Comparison of ENCODE assay signal across 9 cellular contexts in the genomic region with DNA sequence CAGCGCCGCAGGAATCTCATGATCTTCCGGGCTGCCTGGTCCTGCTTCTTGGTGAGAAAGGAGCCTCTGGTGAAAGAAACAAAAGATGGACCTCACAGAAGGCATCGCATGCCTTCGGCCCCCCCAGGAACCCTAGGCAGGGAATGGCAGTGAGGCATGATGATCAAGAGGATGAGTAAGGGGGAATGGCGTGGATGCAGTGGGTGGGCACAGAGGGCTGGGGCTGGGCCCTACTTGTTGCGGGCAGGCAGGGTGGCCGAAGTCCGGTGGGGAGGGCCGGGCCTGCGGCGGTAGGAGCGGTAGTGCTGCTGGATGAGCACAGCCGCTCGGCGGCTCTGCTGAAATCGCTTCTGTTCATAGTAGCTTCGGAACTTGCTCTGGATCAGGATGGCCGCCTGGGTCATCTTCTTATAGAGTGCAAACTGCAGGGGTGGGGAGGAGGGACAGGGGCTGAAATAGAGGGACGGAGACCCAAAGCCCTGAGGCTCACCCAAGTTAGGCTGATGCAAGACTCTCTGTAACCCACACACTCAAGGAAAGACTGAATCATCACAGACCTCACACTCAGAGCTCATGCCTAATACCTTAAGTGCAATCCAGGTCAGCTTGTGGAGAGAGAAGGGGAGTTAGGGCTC. TPM values are rescaled to one million over a fixed set of nuclear protein-coding genes. Genes with fewer than 3 reads are reported as not detected.
DNase-seq lines count a peak whose midpoint lies in the region; ATAC-seq, FAIRE-seq and TF ChIP-seq lines count a peak whose summit lies in the region.
"Had no signal": no experiment of that assay in that cellular context is flagged by ENCODE, and none has a peak within 500 bp of the region (broad histone marks: within the 10 kb centered on the region; RNA-seq: fewer than 3 reads in every experiment).

No MANE protein-coding gene starts in this region.

- H3K4me1 Mint-ChIP-seq in endothelial cell (ENCODE audit: unreplicated experiment): peaks cover 12% of the 10 kb centered on the region

- intact Hi-C loops in pancreas (cut with DNase I): no loop called here

- CTCF ChIA-PET in SK-N-SH (lab: Yijun Ruan, JAX): interaction anchor here (0.8 to 6.6 kb wide), 10 partner anchors 11 to 94 kb away, joined by 3 to 52 read pairs (median 4); a partner anchor contains a TSS

- H3K9me3 ChIP-seq in SK-N-SH: no peaks in the 10 kb centered on the region
- H3K9me3 ChIP-seq in pancreas: no peaks in the 10 kb centered on the region

- no peak for TF ChIP-seq RAD21 in SK-N-SH (IDR thresholded peaks at IDR 0.05; ENCODE audit: low read length)

- H3K36me3 ChIP-seq in SK-N-SH (replicated peaks in 1 of 2; ENCODE audit: control insufficient read depth in 1 of 2, insufficient read depth in 2 of 2, low read length in 1 of 2): peaks cover 16 to 18% of the 10 kb centered on the region in 2 experiments
- H3K36me3 ChIP-seq in pancreas: peaks cover 0 to 9% (median 0%) of the 10 kb centered on the region in 3 donors

- no peak for TF ChIP-seq EP300 in SK-N-SH (IDR thresholded peaks at IDR 0.05; ENCODE audit: borderline replicate concordance in 1 of 2, low read depth in 1 of 2, low read length in 1 of 2)

- no peak overlapping the region for H3K4me3 Mint-ChIP-seq in endothelial cell (ENCODE audit: unreplicated experiment)
- H3K4me3 Mint-ChIP-seq: brain had no signal

- FAIRE-seq in pancreas (lab: Jason Lieb, UNC): no peak

- H3K9me2 ChIP-seq in SK-N-SH: no peaks in the 10 kb centered on the region

- peaks cover 45% of the 10 kb centered on the region for H3K79me2 ChIP-seq in SK-N-SH (ENCODE audit: insufficient read depth)

- H4K20me1 ChIP-seq in SK-N-SH (ENCODE audit: insufficient read depth): no peaks in the 10 kb centered on the region

- WGBS in SK-N-SH (ENCODE audit: low lambda C conversion rate): 41% methylated on average over 14 of the region's 20 CpGs
- WGBS in pancreas, 2 donors: 81 to 86% methylated on average over 20 of the region's 20 CpGs

- peaks cover 9% of the 10 kb centered on the region for H3K27me3 Mint-ChIP-seq in endothelial cell (ENCODE audit: unreplicated experiment)

- TF ChIP-seq CTCF in SK-N-SH (IDR thresholded peaks at IDR 0.05): no peak
- no peak for TF ChIP-seq CTCF in endothelial cell (IDR thresholded peaks at IDR 0.05; ENCODE audit: unreplicated experiment)
- no peak for TF ChIP-seq CTCF in pancreas (IDR thresholded peaks at IDR 0.05)

- H3K4me3 ChIP-seq in SK-N-SH (ENCODE audit: low read depth in 2 of 2, low read length in 1 of 2) (peak overlapping the region; percentile 59 to 72), pancreas (peak overlapping the region in 3 of 4 donors; percentile 37 to 74 (median 71))

- peak overlapping the region; percentile 97 for H3K4me2 ChIP-seq in SK-N-SH

- H3K27ac Mint-ChIP-seq in endothelial cell (ENCODE audit: unreplicated experiment): peak overlapping the region; percentile 61
- H3K27ac Mint-ChIP-seq: brain had no signal

- POLR2A ChIA-PET in SK-N-SH (lab: Yijun Ruan, JAX): interaction anchor here (0.6 to 4.2 kb wide), 5 partner anchors 16 to 60 kb away, joined by 3 to 56 read pairs (median 32); a partner anchor contains a TSS

- H3K27me3 ChIP-seq in SK-N-SH (ENCODE audit: insufficient read depth) (no peaks in the 10 kb centered on the region), pancreas (no peaks in the 10 kb centered on the region)

- no peaks in the 10 kb centered on the region for H3K9me3 Mint-ChIP-seq in endothelial cell (ENCODE audit: unreplicated experiment)

- no peak overlapping the region for H2AFZ ChIP-seq in SK-N-SH (ENCODE audit: low read depth)

- H3K36me3 Mint-ChIP-seq in endothelial cell (ENCODE audit: low read depth, unreplicated experiment): peaks cover 43% of the 10 kb centered on the region

- H3K9ac ChIP-seq in SK-N-SH: peak overlapping the region; percentile 77

- DNase-seq in SK-N-SH: peak; percentile 48
- DNase-seq in RPMI7951 (ENCODE audit: low read depth): peak; percentile 87
- no peak for DNase-seq in endothelial cell (ENCODE audit: low spot score)
- no peak for DNase-seq in pancreas
- no peak for DNase-seq in NCI-H2029 (lab: John Stamatoyannopoulos, UW)
- no peak for DNase-seq in left lobe of liver (ENCODE audit: low spot score)
- no peak for DNase-seq in medulla oblongata (ENCODE audit: extremely low spot score)

- H3K4me1 ChIP-seq in SK-N-SH (ENCODE audit: control insufficient read depth in 1 of 2, insufficient read depth in 2 of 2, low read depth in 1 of 2, low read length in 1 of 2): peaks cover 16 to 24% of the 10 kb centered on the region in 2 experiments; a peak in 3 of 4 replicates
- peaks cover 0 to 19% (median 10%) of the 10 kb centered on the region in 3 donors for H3K4me1 ChIP-seq in pancreas

- ATAC-seq in SK-N-SH treated with all-trans-retinoic acid at 6 μM for 48 hours (no peak), pancreas (no peak), left lobe of liver (no peak)

- H3F3A ChIP-seq in SK-N-SH (replicated peaks; ENCODE audit: insufficient read depth): peaks cover 21% of the 10 kb centered on the region

- H3K27ac ChIP-seq in SK-N-SH (ENCODE audit: low read depth in 2 of 2, low read length in 1 of 2): peak overlapping the region; percentile 93 to 96
- H3K27ac ChIP-seq in pancreas: peak overlapping the region in 3 of 4 donors; percentile 29 to 96 (median 92)

TF ChIP-seq in SK-N-SH, 30 proteins besides CTCF, POLR2A, EP300 and RAD21 (continues in another document):
- no peak for TF ChIP-seq NRF1 (IDR thresholded peaks at IDR 0.05; ENCODE audit: low read depth, low read length)
- TF ChIP-seq RXRA (IDR thresholded peaks at IDR 0.05; ENCODE audit: borderline replicate concordance, low read depth): no peak
- TF ChIP-seq SIN3A (IDR thresholded peaks at IDR 0.05; ENCODE audit: borderline replicate concordance, low read depth, low read length): 0 out of 2 replicates have a peak, but pooled peaks have one; percentile 10
- no peak for TF ChIP-seq GATA2 (CRISPR knock-in tag; IDR thresholded peaks at IDR 0.05)
- no peak for TF ChIP-seq ELF1 (IDR thresholded peaks at IDR 0.05)
- TF ChIP-seq, protein P1, sequence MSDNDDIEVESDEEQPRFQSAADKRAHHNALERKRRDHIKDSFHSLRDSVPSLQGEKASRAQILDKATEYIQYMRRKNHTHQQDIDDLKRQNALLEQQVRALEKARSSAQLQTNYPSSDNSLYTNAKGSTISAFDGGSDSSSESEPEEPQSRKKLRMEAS (IDR thresholded peaks at IDR 0.05; ENCODE audit: low read depth): peak; percentile 49; the same call in 1 of the 2 replicates

TF ChIP-seq in SK-N-SH treated with all-trans-retinoic acid at 6 μM for 48 hours, 23 proteins besides CTCF, POLR2A, EP300 and RAD21:
- TF ChIP-seq ZFP3 (CRISPR knock-in tag; IDR thresholded peaks at IDR 0.05): no peak
- no peak for TF ChIP-seq BACH2 (CRISPR knock-in tag; IDR thresholded peaks at IDR 0.05; ENCODE audit: borderline replicate concordance)
- no peak for TF ChIP-seq OSR1 (CRISPR knock-in tag; IDR thresholded peaks at IDR 0.05)
- no peak for TF ChIP-seq ARNTL (CRISPR knock-in tag; IDR thresholded peaks at IDR 0.05; ENCODE audit: borderline replicate concordance, low read depth)

RNA-seq across cellular contexts. Expression of a gene that starts 1.4 kb away (rescaled TPM):
- polyA plus RNA-seq in SK-N-SH (2012; rRNA removed) (122 and 133 TPM in 2 replicates), pancreas (10 to 100 TPM; 40.3 to 58.4 TPM)
- 124 and 131 TPM in 2 replicates for polyA plus RNA-seq in SK-N-SH (2012; cell fraction: cytosol; rRNA removed)
- 148 and 166 TPM in 2 replicates for polyA plus RNA-seq in SK-N-SH (2012; cell fraction: nucleus; rRNA removed)
- 33.2 and 35.9 TPM in 2 replicates for total RNA-seq in RPMI7951 (2014; rRNA removed; shearing (Covaris generic))
- total RNA-seq in endothelial cell (ENCODE audit: unreplicated experiment) (67.3 TPM), pancreas (10 to 100 TPM; 15.8 to 31.7 (median 23.8) TPM), left lobe of liver (20.3 TPM)

RNA-seq across cellular contexts. Expression of a gene that starts 18.1 kb away (rescaled TPM):
- 29.2 and 32.5 TPM in 2 replicates for polyA plus RNA-seq in SK-N-SH (2012; rRNA removed)
- polyA plus RNA-seq in SK-N-SH (2012; cell fraction: cytosol; rRNA removed): 9.0 and 10.7 TPM in 2 replicates
- 214 and 261 TPM in 2 replicates for polyA plus RNA-seq in SK-N-SH (2012; cell fraction: nucleus; rRNA removed)
- 2.3 and 2.9 TPM in 2 replicates for total RNA-seq in RPMI7951 (2014; rRNA removed; shearing (Covaris generic))
- 7.3 TPM for total RNA-seq in endothelial cell (ENCODE audit: unreplicated experiment)
- 1 to 10 TPM; 1.5 to 6.3 (median 2.5) TPM for total RNA-seq in pancreas
- 10 to 100 TPM; 17.0 to 20.3 TPM for polyA plus RNA-seq in pancreas
- 52.7 TPM for total RNA-seq in left lobe of liver

RNA-seq across cellular contexts. Expression of a gene that starts 18.4 kb away (rescaled TPM):
- polyA plus RNA-seq in SK-N-SH (2012; rRNA removed) (18.4 and 27.0 TPM in 2 replicates), pancreas (10 to 100 TPM; 68.1 to 86.3 TPM)
- 7.1 and 10.2 TPM in 2 replicates for polyA plus RNA-seq in SK-N-SH (2012; cell fraction: cytosol; rRNA removed)
- 101 and 118 TPM in 2 replicates for polyA plus RNA-seq in SK-N-SH (2012; cell fraction: nucleus; rRNA removed)
- total RNA-seq in RPMI7951 (2014; rRNA removed; shearing (Covaris generic)): 2.9 and 3.9 TPM in 2 replicates
- total RNA-seq in endothelial cell (ENCODE audit: unreplicated experiment) (42.3 TPM), pancreas (10 to 100 TPM; 13.6 to 28.0 (median 19.8) TPM), left lobe of liver (17.7 TPM)

RNA-seq across cellular contexts. Expression of a gene that starts 20.7 kb away (rescaled TPM):
- 1,627 and 2,484 TPM in 2 replicates for polyA plus RNA-seq in SK-N-SH (2012; rRNA removed)
- polyA plus RNA-seq in SK-N-SH (2012; cell fraction: cytosol; rRNA removed): 1,556 and 1,614 TPM in 2 replicates
- 620 and 931 TPM in 2 replicates for polyA plus RNA-seq in SK-N-SH (2012; cell fraction: nucleus; rRNA removed)
- total RNA-seq in RPMI7951 (2014; rRNA removed; shearing (Covaris generic)): 894 and 1,372 TPM in 2 replicates
- total RNA-seq in endothelial cell (ENCODE audit: unreplicated experiment): 874 TPM
- total RNA-seq in pancreas: 100 to 1,000 TPM in 4 of 6 donors, 10 to 100 TPM in 2; 63.6 to 195 (median 125) TPM
- 100 to 1,000 TPM; 148 to 162 TPM for polyA plus RNA-seq in pancreas
- 254 TPM for total RNA-seq in left lobe of liver

RNA-seq across cellular contexts. Expression of a gene that starts 28.3 kb away (rescaled TPM):
- polyA plus RNA-seq in SK-N-SH (2012; rRNA removed) (1.2 and 1.3 TPM in 2 replicates), pancreas (1 to 10 TPM; 1.8 to 2.4 TPM)
- polyA plus RNA-seq in SK-N-SH (2012; cell fraction: cytosol; rRNA removed): 0.64 TPM in 2 replicates
- polyA plus RNA-seq in SK-N-SH (2012; cell fraction: nucleus; rRNA removed): 6.1 and 7.0 TPM in 2 replicates
- 0.24 TPM in 1 of 2 replicates, not detected in the other for total RNA-seq in RPMI7951 (2014; rRNA removed; shearing (Covaris generic))
- total RNA-seq in endothelial cell (ENCODE audit: unreplicated experiment) (2.2 TPM), pancreas (under 1 TPM; 0.28 to 0.81 (median 0.34) TPM), left lobe of liver (0.88 TPM)

Comparison
In these comparisons a context has a peak if more than half of its experiments do, and no peak if none do; other contexts are left out.
1. DNase-seq: peak in SK-N-SH (single experiment) and RPMI7951 (single experiment); none in endothelial cell (single experiment), pancreas (0 of 6), NCI-H2029 (single experiment), left lobe of liver (single experiment) and medulla oblongata (single experiment).